2 cellular contexts compared by ENCODE assay signal in the genomic region with DNA sequence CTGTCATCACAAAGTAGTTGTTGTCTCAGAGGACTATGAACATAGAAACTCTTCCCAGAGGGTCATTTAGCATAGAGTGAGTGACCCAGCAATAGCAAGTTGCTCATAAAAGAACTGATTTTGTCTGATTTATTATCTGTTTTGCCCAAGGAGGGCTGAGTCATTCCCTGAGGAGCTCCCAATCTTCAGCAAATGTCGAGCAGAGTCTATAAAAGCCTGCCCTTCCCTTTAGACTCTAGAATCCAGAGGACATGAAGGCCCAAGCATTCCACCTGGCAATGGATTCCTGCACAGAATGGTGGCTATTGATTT.
TF ChIP-seq lines count a peak whose summit lies in the region.

No MANE protein-coding gene starts in this region.

TF ChIP-seq in GM23338, 12 proteins besides CTCF, POLR2A, EP300 and RAD21 (continued from another document):
- no peak for TF ChIP-seq ETS1 (IDR thresholded peaks at IDR 0.05)

TF ChIP-seq in K562, 482 proteins besides CTCF, POLR2A, EP300 and RAD21 (continued from another document and continues in another):
- TF ChIP-seq, protein P1, sequence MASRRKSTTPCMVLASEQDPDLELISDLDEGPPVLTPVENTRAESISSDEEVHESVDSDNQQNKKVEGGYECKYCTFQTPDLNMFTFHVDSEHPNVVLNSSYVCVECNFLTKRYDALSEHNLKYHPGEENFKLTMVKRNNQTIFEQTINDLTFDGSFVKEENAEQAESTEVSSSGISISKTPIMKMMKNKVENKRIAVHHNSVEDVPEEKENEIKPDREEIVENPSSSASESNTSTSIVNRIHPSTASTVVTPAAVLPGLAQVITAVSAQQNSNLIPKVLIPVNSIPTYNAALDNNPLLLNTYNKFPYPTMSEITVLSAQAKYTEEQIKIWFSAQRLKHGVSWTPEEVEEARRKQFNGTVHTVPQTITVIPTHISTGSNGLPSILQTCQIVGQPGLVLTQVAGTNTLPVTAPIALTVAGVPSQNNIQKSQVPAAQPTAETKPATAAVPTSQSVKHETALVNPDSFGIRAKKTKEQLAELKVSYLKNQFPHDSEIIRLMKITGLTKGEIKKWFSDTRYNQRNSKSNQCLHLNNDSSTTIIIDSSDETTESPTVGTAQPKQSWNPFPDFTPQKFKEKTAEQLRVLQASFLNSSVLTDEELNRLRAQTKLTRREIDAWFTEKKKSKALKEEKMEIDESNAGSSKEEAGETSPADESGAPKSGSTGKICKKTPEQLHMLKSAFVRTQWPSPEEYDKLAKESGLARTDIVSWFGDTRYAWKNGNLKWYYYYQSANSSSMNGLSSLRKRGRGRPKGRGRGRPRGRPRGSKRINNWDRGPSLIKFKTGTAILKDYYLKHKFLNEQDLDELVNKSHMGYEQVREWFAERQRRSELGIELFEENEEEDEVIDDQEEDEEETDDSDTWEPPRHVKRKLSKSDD (conservative IDR thresholded peaks at IDR 0.05; ENCODE audit: low read length): no peak
- no peak for TF ChIP-seq ZNF23 (CRISPR knock-in tag; IDR thresholded peaks at IDR 0.05)
- no peak for TF ChIP-seq ZNF695 (CRISPR knock-in tag; IDR thresholded peaks at IDR 0.05)
- TF ChIP-seq ZNF79 (CRISPR knock-in tag; IDR thresholded peaks at IDR 0.05; ENCODE audit: low read depth): no peak
- TF ChIP-seq PTRF (tag; IDR thresholded peaks at IDR 0.05): no peak
- TF ChIP-seq ZNF165 (CRISPR knock-in tag; IDR thresholded peaks at IDR 0.05; ENCODE audit: borderline replicate concordance): no peak
- TF ChIP-seq, protein P2, sequence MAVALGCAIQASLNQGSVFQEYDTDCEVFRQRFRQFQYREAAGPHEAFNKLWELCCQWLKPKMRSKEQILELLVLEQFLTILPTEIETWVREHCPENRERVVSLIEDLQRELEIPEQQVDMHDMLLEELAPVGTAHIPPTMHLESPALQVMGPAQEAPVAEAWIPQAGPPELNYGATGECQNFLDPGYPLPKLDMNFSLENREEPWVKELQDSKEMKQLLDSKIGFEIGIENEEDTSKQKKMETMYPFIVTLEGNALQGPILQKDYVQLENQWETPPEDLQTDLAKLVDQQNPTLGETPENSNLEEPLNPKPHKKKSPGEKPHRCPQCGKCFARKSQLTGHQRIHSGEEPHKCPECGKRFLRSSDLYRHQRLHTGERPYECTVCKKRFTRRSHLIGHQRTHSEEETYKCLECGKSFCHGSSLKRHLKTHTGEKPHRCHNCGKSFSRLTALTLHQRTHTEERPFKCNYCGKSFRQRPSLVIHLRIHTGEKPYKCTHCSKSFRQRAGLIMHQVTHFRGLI (CRISPR knock-in tag; IDR thresholded peaks at IDR 0.05): no peak
- no peak for TF ChIP-seq ESRRA (IDR thresholded peaks at IDR 0.05; ENCODE audit: borderline replicate concordance, low read depth)
- TF ChIP-seq FUS (optimal IDR thresholded peaks at IDR 0.05; ENCODE audit: low read depth, low read length): no peak
- TF ChIP-seq RCOR1 (IDR thresholded peaks at IDR 0.05; ENCODE audit: borderline replicate concordance in 1 of 2, low read depth in 2 of 2, low read length in 2 of 2): peak in 1 of 2 experiments; percentile 88; a peak in 2 of 4 replicates
- no peak for TF ChIP-seq RBM14 (IDR thresholded peaks at IDR 0.05; ENCODE audit: borderline replicate concordance, insufficient read depth, low read depth, low read length)
- no peak for TF ChIP-seq NR2C1 (IDR thresholded peaks at IDR 0.05)
- no peak for TF ChIP-seq NR2C1 (tag; IDR thresholded peaks at IDR 0.05)
- TF ChIP-seq FOXK1 (CRISPR knock-in tag; IDR thresholded peaks at IDR 0.05; ENCODE audit: borderline replicate concordance): no peak
- no peak for TF ChIP-seq DMBX1 (CRISPR knock-in tag; IDR thresholded peaks at IDR 0.05; ENCODE audit: borderline replicate concordance)
- TF ChIP-seq, protein P3, sequence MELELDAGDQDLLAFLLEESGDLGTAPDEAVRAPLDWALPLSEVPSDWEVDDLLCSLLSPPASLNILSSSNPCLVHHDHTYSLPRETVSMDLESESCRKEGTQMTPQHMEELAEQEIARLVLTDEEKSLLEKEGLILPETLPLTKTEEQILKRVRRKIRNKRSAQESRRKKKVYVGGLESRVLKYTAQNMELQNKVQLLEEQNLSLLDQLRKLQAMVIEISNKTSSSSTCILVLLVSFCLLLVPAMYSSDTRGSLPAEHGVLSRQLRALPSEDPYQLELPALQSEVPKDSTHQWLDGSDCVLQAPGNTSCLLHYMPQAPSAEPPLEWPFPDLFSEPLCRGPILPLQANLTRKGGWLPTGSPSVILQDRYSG (tag; conservative IDR thresholded peaks at IDR 0.05; ENCODE audit: low read depth): no peak
- no peak for TF ChIP-seq CHD4 (IDR thresholded peaks at IDR 0.05; ENCODE audit: insufficient read depth, insufficient replicate concordance, low read depth, low read length, poor library complexity, severe bottlenecking)
- no peak for TF ChIP-seq MAFF (IDR thresholded peaks at IDR 0.05; ENCODE audit: low read length)
- TF ChIP-seq MYBL2 (IDR thresholded peaks at IDR 0.05; ENCODE audit: low read depth): no peak
- no peak for TF ChIP-seq MYBL2 (CRISPR knock-in tag; IDR thresholded peaks at IDR 0.05; ENCODE audit: borderline replicate concordance)
- no peak for TF ChIP-seq DACH1 (IDR thresholded peaks at IDR 0.05; ENCODE audit: partially characterized antibody)
- no peak for TF ChIP-seq MAFK (IDR thresholded peaks at IDR 0.05; ENCODE audit: low read length)
- TF ChIP-seq, protein P4, sequence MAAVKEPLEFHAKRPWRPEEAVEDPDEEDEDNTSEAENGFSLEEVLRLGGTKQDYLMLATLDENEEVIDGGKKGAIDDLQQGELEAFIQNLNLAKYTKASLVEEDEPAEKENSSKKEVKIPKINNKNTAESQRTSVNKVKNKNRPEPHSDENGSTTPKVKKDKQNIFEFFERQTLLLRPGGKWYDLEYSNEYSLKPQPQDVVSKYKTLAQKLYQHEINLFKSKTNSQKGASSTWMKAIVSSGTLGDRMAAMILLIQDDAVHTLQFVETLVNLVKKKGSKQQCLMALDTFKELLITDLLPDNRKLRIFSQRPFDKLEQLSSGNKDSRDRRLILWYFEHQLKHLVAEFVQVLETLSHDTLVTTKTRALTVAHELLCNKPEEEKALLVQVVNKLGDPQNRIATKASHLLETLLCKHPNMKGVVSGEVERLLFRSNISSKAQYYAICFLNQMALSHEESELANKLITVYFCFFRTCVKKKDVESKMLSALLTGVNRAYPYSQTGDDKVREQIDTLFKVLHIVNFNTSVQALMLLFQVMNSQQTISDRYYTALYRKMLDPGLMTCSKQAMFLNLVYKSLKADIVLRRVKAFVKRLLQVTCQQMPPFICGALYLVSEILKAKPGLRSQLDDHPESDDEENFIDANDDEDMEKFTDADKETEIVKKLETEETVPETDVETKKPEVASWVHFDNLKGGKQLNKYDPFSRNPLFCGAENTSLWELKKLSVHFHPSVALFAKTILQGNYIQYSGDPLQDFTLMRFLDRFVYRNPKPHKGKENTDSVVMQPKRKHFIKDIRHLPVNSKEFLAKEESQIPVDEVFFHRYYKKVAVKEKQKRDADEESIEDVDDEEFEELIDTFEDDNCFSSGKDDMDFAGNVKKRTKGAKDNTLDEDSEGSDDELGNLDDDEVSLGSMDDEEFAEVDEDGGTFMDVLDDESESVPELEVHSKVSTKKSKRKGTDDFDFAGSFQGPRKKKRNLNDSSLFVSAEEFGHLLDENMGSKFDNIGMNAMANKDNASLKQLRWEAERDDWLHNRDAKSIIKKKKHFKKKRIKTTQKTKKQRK (IDR thresholded peaks at IDR 0.05; ENCODE audit: borderline replicate concordance, low read depth, low read length): no peak
- TF ChIP-seq CREM (IDR thresholded peaks at IDR 0.05; ENCODE audit: low read depth): no peak
- TF ChIP-seq ZNF644 (tag; IDR thresholded peaks at IDR 0.05; ENCODE audit: low read depth): no peak
- no peak for TF ChIP-seq ZNF77 (CRISPR knock-in tag; IDR thresholded peaks at IDR 0.05)
- no peak for TF ChIP-seq HDAC8 (tag; IDR thresholded peaks at IDR 0.05)
- no peak for TF ChIP-seq NELFE (IDR thresholded peaks at IDR 0.05; ENCODE audit: insufficient read depth, insufficient read length)
- TF ChIP-seq ZC3H8 (IDR thresholded peaks at IDR 0.05): no peak
- TF ChIP-seq PHF21A (IDR thresholded peaks at IDR 0.05; ENCODE audit: borderline replicate concordance, low read depth): peak; percentile 66; the same call in 1 of the 2 replicates
- TF ChIP-seq MTA1 (IDR thresholded peaks at IDR 0.05; ENCODE audit: borderline replicate concordance): no peak
- no peak for TF ChIP-seq ZFP36 (IDR thresholded peaks at IDR 0.05; ENCODE audit: low read depth, low read length, partially characterized antibody)
- TF ChIP-seq JUND (IDR thresholded peaks at IDR 0.05; ENCODE audit: borderline replicate concordance, low read depth, low read length): peak; percentile 20; the same call in 1 of the 2 replicates
- no peak for TF ChIP-seq JUND (tag; IDR thresholded peaks at IDR 0.05; ENCODE audit: borderline replicate concordance, low read depth, low read length)
- peak in 1 of 2 experiments; percentile 22; a peak in 1 of 4 replicates for TF ChIP-seq HDAC1 (IDR thresholded peaks at IDR 0.05)
- TF ChIP-seq SMARCA4 (IDR thresholded peaks at IDR 0.05): no peak
- no peak for TF ChIP-seq ZNF408 (CRISPR knock-in tag; IDR thresholded peaks at IDR 0.05; ENCODE audit: low read depth)
- peak; percentile 84 for TF ChIP-seq FOSL1 (tag; conservative IDR thresholded peaks at IDR 0.05)
- TF ChIP-seq ATF3 (IDR thresholded peaks at IDR 0.05): peak; percentile 55; the same call in 1 of the 2 replicates
- TF ChIP-seq ATF3 (CRISPR knock-in tag; conservative IDR thresholded peaks at IDR 0.05): no peak
- TF ChIP-seq SRSF9 (IDR thresholded peaks at IDR 0.05; ENCODE audit: borderline replicate concordance, low read depth, low read length): no peak
- peak; percentile 53; the same call in 1 of the 2 replicates for TF ChIP-seq NFE2L1 (tag; IDR thresholded peaks at IDR 0.05; ENCODE audit: borderline replicate concordance, low read depth)
- peak; percentile 90 to 94 for TF ChIP-seq KDM1A (IDR thresholded peaks at IDR 0.05)
- no peak for TF ChIP-seq E2F4 (CRISPR knock-in tag; IDR thresholded peaks at IDR 0.05; ENCODE audit: low read depth)
- TF ChIP-seq SETDB1 (IDR thresholded peaks at IDR 0.05; ENCODE audit: low read length): no peak
- TF ChIP-seq, protein P5, sequence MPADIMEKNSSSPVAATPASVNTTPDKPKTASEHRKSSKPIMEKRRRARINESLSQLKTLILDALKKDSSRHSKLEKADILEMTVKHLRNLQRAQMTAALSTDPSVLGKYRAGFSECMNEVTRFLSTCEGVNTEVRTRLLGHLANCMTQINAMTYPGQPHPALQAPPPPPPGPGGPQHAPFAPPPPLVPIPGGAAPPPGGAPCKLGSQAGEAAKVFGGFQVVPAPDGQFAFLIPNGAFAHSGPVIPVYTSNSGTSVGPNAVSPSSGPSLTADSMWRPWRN (IDR thresholded peaks at IDR 0.05; ENCODE audit: low read depth): peak; percentile 26; the same call in 1 of the 2 replicates
- TF ChIP-seq, protein P6, sequence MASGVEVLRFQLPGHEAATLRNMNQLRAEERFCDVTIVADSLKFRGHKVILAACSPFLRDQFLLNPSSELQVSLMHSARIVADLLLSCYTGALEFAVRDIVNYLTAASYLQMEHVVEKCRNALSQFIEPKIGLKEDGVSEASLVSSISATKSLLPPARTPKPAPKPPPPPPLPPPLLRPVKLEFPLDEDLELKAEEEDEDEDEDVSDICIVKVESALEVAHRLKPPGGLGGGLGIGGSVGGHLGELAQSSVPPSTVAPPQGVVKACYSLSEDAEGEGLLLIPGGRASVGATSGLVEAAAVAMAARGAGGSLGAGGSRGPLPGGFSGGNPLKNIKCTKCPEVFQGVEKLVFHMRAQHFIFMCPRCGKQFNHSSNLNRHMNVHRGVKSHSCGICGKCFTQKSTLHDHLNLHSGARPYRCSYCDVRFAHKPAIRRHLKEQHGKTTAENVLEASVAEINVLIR (CRISPR knock-in tag; IDR thresholded peaks at IDR 0.05): no peak
- no peak for TF ChIP-seq RBM39 (optimal IDR thresholded peaks at IDR 0.05; ENCODE audit: low read depth, low read length)
- TF ChIP-seq NR2F6 (CRISPR knock-in tag; IDR thresholded peaks at IDR 0.05): no peak
- TF ChIP-seq U2AF2 (optimal IDR thresholded peaks at IDR 0.05; ENCODE audit: low read depth, low read length): no peak
- TF ChIP-seq ZNF143 (CRISPR knock-in tag; IDR thresholded peaks at IDR 0.05): no peak
- 0 out of 2 replicates have a peak, but pooled peaks have one; percentile 1 for TF ChIP-seq ZNF316 (IDR thresholded peaks at IDR 0.05)
- TF ChIP-seq THRA (IDR thresholded peaks at IDR 0.05): no peak
- no peak for TF ChIP-seq WHSC1 (IDR thresholded peaks at IDR 0.05; ENCODE audit: low read length)
- TF ChIP-seq ZNF551 (CRISPR knock-in tag; IDR thresholded peaks at IDR 0.05): no peak
- no peak for TF ChIP-seq SMAD1 (IDR thresholded peaks at IDR 0.05; ENCODE audit: low read depth, low read length, partially characterized antibody)
- no peak for TF ChIP-seq NR4A1 (CRISPR knock-in tag; IDR thresholded peaks at IDR 0.05)
- TF ChIP-seq NR4A1 (tag; IDR thresholded peaks at IDR 0.05): no peak
- no peak for TF ChIP-seq EZH2 (IDR thresholded peaks at IDR 0.05; ENCODE audit: borderline replicate concordance, low read depth, low read length)
- peak; percentile 61 for TF ChIP-seq MEIS2 (IDR thresholded peaks at IDR 0.05; ENCODE audit: partially characterized antibody)
- TF ChIP-seq ZEB2 (IDR thresholded peaks at IDR 0.05): no peak
- no peak for TF ChIP-seq JUNB (CRISPR knock-in tag; conservative IDR thresholded peaks at IDR 0.05)
- TF ChIP-seq TCF7 (IDR thresholded peaks at IDR 0.05; ENCODE audit: borderline replicate concordance): no peak
